In genomic region chr2:35915261-35915660, GRCh38 we compare ENCODE assay signal across 2 cellular contexts.
TF ChIP-seq lines count a peak whose summit lies in the region.

No MANE protein-coding gene starts in this region.

TF ChIP-seq in GM23338, 12 proteins besides CTCF, POLR2A, EP300 and RAD21:
- TF ChIP-seq EZH2 (IDR thresholded peaks at IDR 0.05; ENCODE audit: low read depth, unreplicated experiment): no peak
- TF ChIP-seq NANOG (IDR thresholded peaks at IDR 0.05; ENCODE audit: borderline replicate concordance): no peak
- no peak for TF ChIP-seq STAT1 (IDR thresholded peaks at IDR 0.05; ENCODE audit: unreplicated experiment)
- TF ChIP-seq JUNB (IDR thresholded peaks at IDR 0.05; ENCODE audit: unreplicated experiment): no peak
- TF ChIP-seq ETS1 (IDR thresholded peaks at IDR 0.05): no peak
- no peak for TF ChIP-seq REST (IDR thresholded peaks at IDR 0.05; ENCODE audit: unreplicated experiment)
- no peak for TF ChIP-seq ZNF114 (CRISPR knock-in tag; IDR thresholded peaks at IDR 0.05)
- TF ChIP-seq CREB1 (CRISPR knock-in tag; IDR thresholded peaks at IDR 0.05; ENCODE audit: low read depth): no peak
- TF ChIP-seq, protein P1, sequence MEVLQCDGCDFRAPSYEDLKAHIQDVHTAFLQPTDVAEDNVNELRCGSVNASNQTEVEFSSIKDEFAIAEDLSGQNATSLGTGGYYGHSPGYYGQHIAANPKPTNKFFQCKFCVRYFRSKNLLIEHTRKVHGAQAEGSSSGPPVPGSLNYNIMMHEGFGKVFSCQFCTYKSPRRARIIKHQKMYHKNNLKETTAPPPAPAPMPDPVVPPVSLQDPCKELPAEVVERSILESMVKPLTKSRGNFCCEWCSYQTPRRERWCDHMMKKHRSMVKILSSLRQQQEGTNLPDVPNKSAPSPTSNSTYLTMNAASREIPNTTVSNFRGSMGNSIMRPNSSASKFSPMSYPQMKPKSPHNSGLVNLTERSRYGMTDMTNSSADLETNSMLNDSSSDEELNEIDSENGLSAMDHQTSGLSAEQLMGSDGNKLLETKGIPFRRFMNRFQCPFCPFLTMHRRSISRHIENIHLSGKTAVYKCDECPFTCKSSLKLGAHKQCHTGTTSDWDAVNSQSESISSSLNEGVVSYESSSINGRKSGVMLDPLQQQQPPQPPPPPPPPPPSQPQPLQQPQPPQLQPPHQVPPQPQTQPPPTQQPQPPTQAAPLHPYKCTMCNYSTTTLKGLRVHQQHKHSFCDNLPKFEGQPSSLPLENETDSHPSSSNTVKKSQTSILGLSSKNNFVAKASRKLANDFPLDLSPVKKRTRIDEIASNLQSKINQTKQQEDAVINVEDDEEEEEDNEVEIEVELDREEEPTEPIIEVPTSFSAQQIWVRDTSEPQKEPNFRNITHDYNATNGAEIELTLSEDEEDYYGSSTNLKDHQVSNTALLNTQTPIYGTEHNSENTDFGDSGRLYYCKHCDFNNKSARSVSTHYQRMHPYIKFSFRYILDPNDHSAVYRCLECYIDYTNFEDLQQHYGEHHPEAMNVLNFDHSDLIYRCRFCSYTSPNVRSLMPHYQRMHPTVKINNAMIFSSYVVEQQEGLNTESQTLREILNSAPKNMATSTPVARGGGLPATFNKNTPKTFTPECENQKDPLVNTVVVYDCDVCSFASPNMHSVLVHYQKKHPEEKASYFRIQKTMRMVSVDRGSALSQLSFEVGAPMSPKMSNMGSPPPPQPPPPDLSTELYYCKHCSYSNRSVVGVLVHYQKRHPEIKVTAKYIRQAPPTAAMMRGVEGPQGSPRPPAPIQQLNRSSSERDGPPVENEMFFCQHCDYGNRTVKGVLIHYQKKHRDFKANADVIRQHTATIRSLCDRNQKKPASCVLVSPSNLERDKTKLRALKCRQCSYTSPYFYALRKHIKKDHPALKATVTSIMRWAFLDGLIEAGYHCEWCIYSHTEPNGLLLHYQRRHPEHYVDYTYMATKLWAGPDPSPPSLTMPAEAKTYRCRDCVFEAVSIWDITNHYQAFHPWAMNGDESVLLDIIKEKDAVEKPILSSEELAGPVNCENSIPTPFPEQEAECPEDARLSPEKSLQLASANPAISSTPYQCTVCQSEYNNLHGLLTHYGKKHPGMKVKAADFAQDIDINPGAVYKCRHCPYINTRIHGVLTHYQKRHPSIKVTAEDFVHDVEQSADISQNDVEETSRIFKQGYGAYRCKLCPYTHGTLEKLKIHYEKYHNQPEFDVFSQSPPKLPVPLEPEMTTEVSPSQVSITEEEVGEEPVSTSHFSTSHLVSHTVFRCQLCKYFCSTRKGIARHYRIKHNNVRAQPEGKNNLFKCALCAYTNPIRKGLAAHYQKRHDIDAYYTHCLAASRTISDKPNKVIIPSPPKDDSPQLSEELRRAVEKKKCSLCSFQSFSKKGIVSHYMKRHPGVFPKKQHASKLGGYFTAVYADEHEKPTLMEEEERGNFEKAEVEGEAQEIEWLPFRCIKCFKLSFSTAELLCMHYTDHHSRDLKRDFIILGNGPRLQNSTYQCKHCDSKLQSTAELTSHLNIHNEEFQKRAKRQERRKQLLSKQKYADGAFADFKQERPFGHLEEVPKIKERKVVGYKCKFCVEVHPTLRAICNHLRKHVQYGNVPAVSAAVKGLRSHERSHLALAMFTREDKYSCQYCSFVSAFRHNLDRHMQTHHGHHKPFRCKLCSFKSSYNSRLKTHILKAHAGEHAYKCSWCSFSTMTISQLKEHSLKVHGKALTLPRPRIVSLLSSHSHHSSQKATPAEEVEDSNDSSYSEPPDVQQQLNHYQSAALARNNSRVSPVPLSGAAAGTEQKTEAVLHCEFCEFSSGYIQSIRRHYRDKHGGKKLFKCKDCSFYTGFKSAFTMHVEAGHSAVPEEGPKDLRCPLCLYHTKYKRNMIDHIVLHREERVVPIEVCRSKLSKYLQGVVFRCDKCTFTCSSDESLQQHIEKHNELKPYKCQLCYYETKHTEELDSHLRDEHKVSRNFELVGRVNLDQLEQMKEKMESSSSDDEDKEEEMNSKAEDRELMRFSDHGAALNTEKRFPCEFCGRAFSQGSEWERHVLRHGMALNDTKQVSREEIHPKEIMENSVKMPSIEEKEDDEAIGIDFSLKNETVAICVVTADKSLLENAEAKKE (CRISPR knock-in tag; IDR thresholded peaks at IDR 0.05): no peak
- TF ChIP-seq POLR2AphosphoS5 (IDR thresholded peaks at IDR 0.05; ENCODE audit: low read depth): no peak
- TF ChIP-seq EZH2phosphoT487 (IDR thresholded peaks at IDR 0.05; ENCODE audit: unreplicated experiment): no peak
- TF ChIP-seq ZNF331 (CRISPR knock-in tag; IDR thresholded peaks at IDR 0.05; ENCODE audit: low read depth): no peak

TF ChIP-seq in H1, 55 proteins besides CTCF, POLR2A, EP300 and RAD21:
- TF ChIP-seq TEAD4 (IDR thresholded peaks at IDR 0.05; ENCODE audit: low read depth, low read length) (no peak), SRF (IDR thresholded peaks at IDR 0.05; ENCODE audit: low read depth, low read length) (no peak), PHF8 (conservative IDR thresholded peaks at IDR 0.05; ENCODE audit: low read depth, low read length) (no peak), USF2 (IDR thresholded peaks at IDR 0.05; ENCODE audit: low read length) (no peak), KDM1A (IDR thresholded peaks at IDR 0.05; ENCODE audit: borderline replicate concordance, low read length) (no peak), RFX5 (IDR thresholded peaks at IDR 0.05; ENCODE audit: borderline replicate concordance, low read depth, low read length) (no peak), GABPA (IDR thresholded peaks at IDR 0.05; ENCODE audit: borderline replicate concordance, insufficient read depth, low read length) (no peak)
TF ChIP-seq in H1: peak in this region for 0.
